In the genomic region with DNA sequence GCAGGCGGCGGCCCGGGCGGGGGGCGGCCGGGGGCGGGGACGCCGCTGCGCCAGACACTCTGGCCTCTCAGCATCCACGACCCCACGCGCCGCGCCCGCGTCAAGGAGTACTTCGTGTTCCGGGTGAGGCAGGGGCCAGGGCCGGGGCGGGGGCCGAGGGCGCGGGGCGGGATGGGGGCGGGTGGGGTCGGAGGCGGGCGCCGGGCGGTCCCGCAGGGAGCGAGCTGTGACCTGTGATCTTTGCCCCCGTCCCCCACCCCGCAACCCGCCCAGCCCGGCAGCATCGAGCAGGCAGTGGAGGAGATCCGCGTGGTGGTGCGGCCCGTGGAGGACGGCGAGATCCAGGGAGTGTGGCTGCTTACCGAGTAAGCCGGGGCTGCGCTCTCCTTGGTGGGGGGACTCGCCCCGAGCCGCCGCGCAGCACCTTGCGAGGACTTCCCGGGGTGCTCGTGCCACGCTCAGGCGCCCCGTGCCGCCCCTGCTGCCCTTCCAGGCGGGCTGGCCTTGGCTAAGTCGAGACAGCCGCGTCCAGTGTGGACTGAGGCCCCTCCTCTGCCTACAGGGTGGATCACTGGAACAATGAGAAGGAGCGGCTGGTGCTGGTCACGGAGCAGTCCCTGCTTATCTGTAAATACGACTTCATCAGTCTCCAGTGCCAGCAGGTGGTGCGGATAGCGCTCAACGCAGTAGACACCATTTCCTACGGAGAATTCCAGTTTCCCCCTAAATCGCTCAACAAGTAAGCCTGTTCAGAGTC, we compare ENCODE assay signal across 1 cellular context.
A peak's percentile ranks its signal among the peaks of the same experiment; 100 is the strongest.
TF ChIP-seq lines count a peak whose summit lies in the region.

No MANE protein-coding gene starts in this region.

TF ChIP-seq in SK-N-SH, 30 proteins besides CTCF, POLR2A, EP300 and RAD21 (continued from another document):
- TF ChIP-seq REST (IDR thresholded peaks at IDR 0.05; ENCODE audit: low read depth, low read length) (0 out of 2 replicates have a peak, but pooled peaks have one; percentile 43), YY1 (IDR thresholded peaks at IDR 0.05; ENCODE audit: low read depth) (no peak), GABPA (IDR thresholded peaks at IDR 0.05; ENCODE audit: low read depth) (no peak), NRF1 (IDR thresholded peaks at IDR 0.05; ENCODE audit: low read depth, low read length) (no peak), FOXJ3 (CRISPR knock-in tag; IDR thresholded peaks at IDR 0.05) (no peak), SMC3 (IDR thresholded peaks at IDR 0.05; ENCODE audit: low read depth, low read length) (peak; percentile 33; the same call in 1 of the 2 replicates), JUND (IDR thresholded peaks at IDR 0.05) (no peak), RCOR1 (IDR thresholded peaks at IDR 0.05; ENCODE audit: low read length) (no peak), ZBTB33 (IDR thresholded peaks at IDR 0.05; ENCODE audit: borderline replicate concordance, low read depth) (no peak), ELF1 (IDR thresholded peaks at IDR 0.05) (no peak)
